Comparison of ENCODE assay signal across 8 cellular contexts in genomic region chr14:34187061-34187460, GRCh38.
"Had no signal": no experiment of that assay in that cellular context is flagged by ENCODE, and none has a peak within 500 bp of the region (broad histone marks: within the 10 kb centered on the region; RNA-seq: fewer than 3 reads in every experiment).

No MANE protein-coding gene starts in this region.

- H3K4me3 ChIP-seq: GM12878 had no signal

- DNase-seq: GDM1, GF-D8 had no signal

- ATAC-seq: GM12878 had no signal

- FAIRE-seq: G401.6, GM12878, GM12891, GM12892, GM18507, GM19239 had no signal
